17 cellular contexts compared by ENCODE assay signal in the genomic region with DNA sequence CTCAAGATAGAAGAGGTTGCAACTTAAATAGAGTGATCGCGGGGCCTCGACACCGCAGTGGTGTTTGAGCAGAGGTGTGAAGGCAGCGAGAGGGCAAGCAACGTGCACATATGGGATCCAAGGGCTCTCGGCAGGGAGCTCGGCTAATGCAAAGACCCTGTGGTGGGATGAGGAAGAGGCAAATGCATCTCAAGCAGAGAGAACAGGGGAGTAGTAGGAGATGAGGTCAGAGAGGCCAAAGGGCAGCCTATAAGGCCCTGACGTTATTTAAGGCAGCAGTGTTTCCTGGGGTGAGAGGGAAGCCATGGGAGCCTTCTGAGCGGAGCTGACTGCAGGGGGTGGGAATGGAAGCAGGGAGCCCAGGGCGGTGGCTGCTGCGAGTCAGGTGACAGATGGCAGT.
DNase-seq lines count a peak whose midpoint lies in the region; ATAC-seq, FAIRE-seq and TF ChIP-seq lines count a peak whose summit lies in the region.
"Had no signal": no experiment of that assay in that cellular context is flagged by ENCODE, and none has a peak within 500 bp of the region (broad histone marks: within the 10 kb centered on the region; RNA-seq: fewer than 3 reads in every experiment).

No MANE protein-coding gene starts in this region.

- no peak for TF ChIP-seq CTCF in HepG2 (CRISPR knock-in tag; IDR thresholded peaks at IDR 0.05)
- no peak for TF ChIP-seq CTCF in right lobe of liver (IDR thresholded peaks at IDR 0.05)
- no peak for TF ChIP-seq CTCF in MM.1S (IDR thresholded peaks at IDR 0.05; ENCODE audit: low read length)
- TF ChIP-seq CTCF in glutamatergic neuron (IDR thresholded peaks at IDR 0.05; ENCODE audit: partially characterized antibody, unreplicated experiment) = no peak
- TF ChIP-seq CTCF in spleen (IDR thresholded peaks at IDR 0.05 in 8 of 11, conservative IDR thresholded peaks at IDR 0.05 in 3 of 11) = no peak

- no peaks in the 10 kb centered on the region for H3K27me3 ChIP-seq in HepG2 (ENCODE audit: control insufficient read depth in 1 of 2, insufficient read depth in 2 of 2, low read length in 2 of 2)
- no peaks in the 10 kb centered on the region for H3K27me3 ChIP-seq in right lobe of liver
- H3K27me3 ChIP-seq in MM.1S (replicated peaks; ENCODE audit: insufficient read depth, low read length) = no peaks in the 10 kb centered on the region
- H3K27me3 ChIP-seq in spleen (replicated peaks in 1 of 7) = no peaks in the 10 kb centered on the region
- H3K27me3 ChIP-seq in right cardiac atrium (ENCODE audit: control insufficient read depth, insufficient read depth) = no peaks in the 10 kb centered on the region
- H3K27me3 ChIP-seq: BE2C had no signal

- H3K27me3 Mint-ChIP-seq in glutamatergic neuron (ENCODE audit: unreplicated experiment) = peaks cover 8% of the 10 kb centered on the region
- H3K27me3 Mint-ChIP-seq: CD4-positive, alpha-beta memory T cell; IgD-negative memory B cell had no signal

- H3K27ac ChIP-seq in HepG2 (ENCODE audit: extremely low read length, insufficient read depth, low read length) (no peak overlapping the region), right lobe of liver (no peak overlapping the region), MM.1S (ENCODE audit: low read length) (peak overlapping the region; percentile 77; the same call in 1 of the 2 replicates), spleen (no peak overlapping the region), right cardiac atrium (ENCODE audit: low read length) (no peak overlapping the region)
- H3K27ac ChIP-seq: A549, C4-2B, GM23248 had no signal

- peak overlapping the region; percentile 56 for H3K27ac Mint-ChIP-seq in glutamatergic neuron (ENCODE audit: unreplicated experiment)

- BruUV-seq in HepG2 (replicated peaks; lab: Mats Ljungman, UMichigan) = no TSS peak

- DNase-seq in HepG2 (ENCODE audit: low spot score) (no peak), right lobe of liver (no peak), MM.1S (no peak), glutamatergic neuron (no peak), spleen (peak; percentile 55), DMS153 treated with DMSO at 0.1 percent for 48 hours (lab: John Stamatoyannopoulos, UW; ENCODE audit: unreplicated experiment) (no peak), left ventricle myocardium superior (no peak), right cardiac atrium (no peak)
- DNase-seq: BE2C; CD4-positive, alpha-beta memory T cell; GM23248; H7 had no signal

- H3K4me1 ChIP-seq in HepG2 (ENCODE audit: insufficient read depth, low read length) (no peaks in the 10 kb centered on the region), right lobe of liver (no peaks in the 10 kb centered on the region), MM.1S (ENCODE audit: low read length) (peaks cover 21% of the 10 kb centered on the region), spleen (peaks cover 0 to 7% (median 0%) of the 10 kb centered on the region in 6 donors), right cardiac atrium (ENCODE audit: control insufficient read depth, insufficient read depth, low read length) (no peaks in the 10 kb centered on the region)
- H3K4me1 ChIP-seq: A549, BE2C had no signal

- no peak for TF ChIP-seq RAD21 in HepG2 (CRISPR knock-in tag; IDR thresholded peaks at IDR 0.05)

- H3K4me3 ChIP-seq in HepG2 (replicated peaks in 1 of 3; ENCODE audit: insufficient read depth in 1 of 3, low read depth in 2 of 3, low read length in 3 of 3) (no peak overlapping the region), right lobe of liver (no peak overlapping the region), MM.1S (ENCODE audit: low read length) (no peak overlapping the region), spleen (no peak overlapping the region), right cardiac atrium (ENCODE audit: low read length) (no peak overlapping the region)
- H3K4me3 ChIP-seq: A549, GM12878, GM23248 had no signal

- peak overlapping the region; percentile 67 for H3K4me3 Mint-ChIP-seq in glutamatergic neuron (ENCODE audit: unreplicated experiment)
- H3K4me3 Mint-ChIP-seq: CD4-positive, alpha-beta memory T cell; IgD-negative memory B cell had no signal

- intact Hi-C loops in HepG2 (cut with micrococcal nuclease; ENCODE audit: unreplicated experiment) (no loop called here), right lobe of liver (cut with DNase I) (no loop called here), spleen (cut with DNase I; ENCODE audit: low total_unique reads) (loop anchor here (10.0 kb wide), 1 partner anchor 182 kb away; no protein-coding TSS in a partner anchor), left ventricle myocardium superior (cut with micrococcal nuclease) (loop anchor here (5.0 kb wide), 1 partner anchor 125 kb away; no protein-coding TSS in a partner anchor), right cardiac atrium (cut with DNase I) (no loop called here)

- H3K9ac ChIP-seq in HepG2 (ENCODE audit: insufficient read depth, low read depth, low read length) (no peak overlapping the region), MM.1S (ENCODE audit: low read length) (no peak overlapping the region)
- H3K9ac ChIP-seq: GM23248 had no signal

- H3K79me2 ChIP-seq in HepG2 (ENCODE audit: insufficient read depth, low read length) (no peaks in the 10 kb centered on the region), MM.1S (ENCODE audit: low read length) (no peaks in the 10 kb centered on the region)

- ATAC-seq in HepG2 (peak; percentile 23; the same call in 2 of the 3 replicates), right lobe of liver (no peak), left ventricle myocardium superior (no peak), right cardiac atrium (no peak)
- ATAC-seq: A549, GM12878 had no signal

- H2AFZ ChIP-seq in HepG2 (ENCODE audit: low read length) (no peak overlapping the region), MM.1S (ENCODE audit: low read length) (no peak overlapping the region)
- H2AFZ ChIP-seq: GM23248 had no signal

- H3K36me3 ChIP-seq in HepG2 (replicated peaks in 1 of 2; ENCODE audit: control insufficient read depth in 1 of 2, insufficient read depth in 2 of 2, low read length in 2 of 2) (no peaks in the 10 kb centered on the region), right lobe of liver (no peaks in the 10 kb centered on the region), MM.1S (replicated peaks; ENCODE audit: insufficient read depth, low read length) (no peaks in the 10 kb centered on the region), spleen (peaks cover 0 to 13% (median 0%) of the 10 kb centered on the region in 6 donors)
- H3K36me3 ChIP-seq: BE2C had no signal

- peaks cover 11% of the 10 kb centered on the region for H3K9me3 Mint-ChIP-seq in glutamatergic neuron (ENCODE audit: unreplicated experiment)
- H3K9me3 Mint-ChIP-seq: CD4-positive, alpha-beta memory T cell; IgD-negative memory B cell had no signal

- no peaks in the 10 kb centered on the region for H3K9me2 ChIP-seq in MM.1S (replicated peaks; ENCODE audit: insufficient read depth, low read length)

- no peaks in the 10 kb centered on the region for H3K9me3 ChIP-seq in HepG2 (ENCODE audit: low read length)
- no peaks in the 10 kb centered on the region for H3K9me3 ChIP-seq in right lobe of liver
- H3K9me3 ChIP-seq in MM.1S (replicated peaks; ENCODE audit: insufficient read depth, low read length) = no peaks in the 10 kb centered on the region
- no peaks in the 10 kb centered on the region for H3K9me3 ChIP-seq in spleen
- H3K9me3 ChIP-seq in right cardiac atrium (ENCODE audit: control insufficient read depth, low read length) = no peaks in the 10 kb centered on the region
- H3K9me3 ChIP-seq: A549, BE2C had no signal

- POLR2A ChIA-PET in HepG2 (lab: Yijun Ruan, JAX) = no interaction called here

- H3F3A ChIP-seq in MM.1S (ENCODE audit: insufficient read depth, low read length) = peaks cover 10% of the 10 kb centered on the region; the same call in 1 of the 2 replicates

- no peak for FAIRE-seq in HepG2 (lab: Jason Lieb, UNC)
- FAIRE-seq: A549, GM12878, GM18507 had no signal

- H3K4me1 Mint-ChIP-seq in glutamatergic neuron (ENCODE audit: low read depth, unreplicated experiment) = peaks cover 20% of the 10 kb centered on the region
- H3K4me1 Mint-ChIP-seq: CD4-positive, alpha-beta memory T cell; IgD-negative memory B cell had no signal

- TF ChIP-seq EP300 in HepG2 (IDR thresholded peaks at IDR 0.05; ENCODE audit: low read depth in 2 of 2, low read length in 2 of 2) (no peak), HepG2 (CRISPR knock-in tag; IDR thresholded peaks at IDR 0.05; ENCODE audit: borderline replicate concordance) (no peak)

- CTCF ChIA-PET in HepG2 (lab: Yijun Ruan, JAX; ENCODE audit: low intra/inter-chr PET ratio, low total read pairs) = interaction anchor here (4.0 kb wide), 1 partner anchor 123 kb away, joined by 50 read pairs; no protein-coding TSS in a partner anchor

- in situ Hi-C loops in HepG2 (cut with HindIII; ENCODE audit: extremely low pct_ligation_motif_present, low pct_unique_long_range_greater_than_20kb) = loop anchor here (5.0 kb wide), 1 partner anchor 125 kb away; no protein-coding TSS in a partner anchor

- H4K20me1 ChIP-seq in HepG2 (ENCODE audit: insufficient read depth, low read length) (no peaks in the 10 kb centered on the region), MM.1S (ENCODE audit: insufficient read depth, low read length) (no peaks in the 10 kb centered on the region)

- H3K36me3 Mint-ChIP-seq in glutamatergic neuron (ENCODE audit: unreplicated experiment) = no peaks in the 10 kb centered on the region

- H3K4me2 ChIP-seq in HepG2 (ENCODE audit: low read depth, low read length) (no peak overlapping the region), MM.1S (ENCODE audit: low read depth, low read length) (no peak overlapping the region)
- H3K4me2 ChIP-seq: A549 had no signal

- WGBS in HepG2 (ENCODE audit: low lambda C conversion rate) = 40% methylated on average over 12 of the region's 12 CpGs
- 80% methylated on average over 12 of the region's 12 CpGs for WGBS in right lobe of liver (ENCODE audit: insufficient coverage, low coverage, low lambda C conversion rate, missing lambda C conversion rate)
- WGBS in spleen, 5 donors = 82 to 93% (median 87%) methylated on average over 12 of the region's 12 CpGs
- WGBS in right cardiac atrium = 84% methylated on average over 12 of the region's 12 CpGs

- no peak for TF ChIP-seq POLR2A in HepG2 (IDR thresholded peaks at IDR 0.05; ENCODE audit: insufficient read depth in 1 of 2, low read depth in 2 of 2, low read length in 2 of 2)
- no peak for TF ChIP-seq POLR2A in right lobe of liver (IDR thresholded peaks at IDR 0.05)
- no peak for TF ChIP-seq POLR2A in spleen (IDR thresholded peaks at IDR 0.05)

TF ChIP-seq in HepG2, 621 proteins besides CTCF, POLR2A, EP300 and RAD21 (continues in another document):
- TF ChIP-seq ZNF792 (CRISPR knock-in tag; IDR thresholded peaks at IDR 0.05) = no peak
- no peak for TF ChIP-seq RFXANK (CRISPR knock-in tag; IDR thresholded peaks at IDR 0.05)

Comparison
In these comparisons a context has a peak if more than half of its experiments do, and no peak if none do; other contexts are left out.
1. intact Hi-C loops: an anchor here in spleen (10.0 kb wide) and left ventricle myocardium superior (5.0 kb wide); none called in HepG2, right lobe of liver and right cardiac atrium.